ENCODE assay signal across 10 cellular contexts in the genomic region with DNA sequence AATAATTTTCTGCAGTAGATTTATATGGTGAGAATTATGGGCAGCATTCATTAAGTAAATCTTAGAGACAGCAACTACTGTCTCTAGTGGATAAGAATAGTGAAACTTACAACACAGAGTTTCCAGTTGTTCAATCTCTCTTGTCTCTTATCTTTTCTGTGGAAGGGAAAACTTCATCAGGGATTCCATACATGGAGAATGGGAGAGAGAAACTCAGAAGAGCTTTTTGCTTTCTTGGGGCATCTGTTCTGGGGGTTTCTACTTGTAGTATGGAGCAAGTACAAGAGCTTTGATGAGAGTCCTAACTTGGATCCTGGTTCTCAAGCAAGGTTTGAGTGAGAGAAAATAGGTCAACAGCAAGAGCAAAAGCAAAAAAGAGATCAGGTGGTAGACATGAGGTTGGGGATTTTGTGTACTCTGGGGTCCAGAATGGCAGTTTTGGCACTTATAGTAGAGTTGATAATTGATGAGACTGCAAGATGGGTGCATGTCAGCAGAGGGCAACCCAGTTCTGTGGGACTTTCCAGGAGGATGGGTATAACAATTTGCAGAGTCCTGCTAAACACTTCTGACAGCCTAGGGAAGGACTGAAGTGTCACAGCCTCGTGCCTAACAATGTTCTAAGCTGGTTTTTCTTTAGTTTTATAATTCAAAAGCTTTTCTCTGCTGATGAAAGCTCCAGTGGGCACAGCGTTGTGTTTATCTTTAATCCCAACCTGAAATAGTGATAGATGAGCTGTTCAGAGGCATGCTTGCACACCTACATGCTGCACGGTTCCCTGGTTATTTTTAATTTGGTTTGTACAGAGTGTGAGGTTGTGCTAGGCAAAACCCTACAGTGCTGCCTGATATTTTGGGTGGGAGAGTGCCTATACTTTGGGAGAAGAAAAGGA. TPM values are rescaled to one million over a fixed set of nuclear protein-coding genes. Genes with fewer than 3 reads are reported as not detected.
A peak's percentile ranks its signal among the peaks of the same experiment; 100 is the strongest.
DNase-seq lines count a peak whose midpoint lies in the region; ATAC-seq and TF ChIP-seq lines count a peak whose summit lies in the region.
"Had no signal": no experiment of that assay in that cellular context is flagged by ENCODE, and none has a peak within 500 bp of the region (broad histone marks: within the 10 kb centered on the region; RNA-seq: fewer than 3 reads in every experiment).

No MANE protein-coding gene starts in this region.

- H3K4me1 ChIP-seq in PC-3 (ENCODE audit: insufficient read depth, low read length) (peaks cover 18% of the 10 kb centered on the region), neural progenitor cell (no peaks in the 10 kb centered on the region)
- H3K4me1 ChIP-seq: gastroesophageal sphincter had no signal

- H3K9me3 Mint-ChIP-seq in CD14-positive monocyte = no peaks in the 10 kb centered on the region
- no peaks in the 10 kb centered on the region for H3K9me3 Mint-ChIP-seq in neural progenitor cell

- H3K36me3 Mint-ChIP-seq in CD14-positive monocyte = peaks cover 50 to 66% of the 10 kb centered on the region in 2 donors
- peaks cover 24% of the 10 kb centered on the region for H3K36me3 Mint-ChIP-seq in neural progenitor cell

- CTCF ChIA-PET in PC-3 (lab: Charles Lee) = interaction anchor here (0.7 to 2.2 kb wide), 6 partner anchors 26 to 423 kb away, joined by 3 to 14 read pairs (median 6); no protein-coding TSS in a partner anchor

- no peaks in the 10 kb centered on the region for H3K9me2 ChIP-seq in PC-3 (replicated peaks; ENCODE audit: low read length)

- H4K20me1 ChIP-seq in PC-3 (ENCODE audit: low read length) = no peaks in the 10 kb centered on the region
- no peaks in the 10 kb centered on the region for H4K20me1 ChIP-seq in neural progenitor cell (ENCODE audit: low read depth)

- intact Hi-C loops in CD14-positive monocyte (cut with micrococcal nuclease) (no loop called here), PC-3 (cut with micrococcal nuclease) (loop anchor here (1.0 to 2.0 kb wide), 3 partner anchors 25 to 70 kb away; partner anchors contain the start of gene STRIP2)

- no peaks in the 10 kb centered on the region for H3K79me2 ChIP-seq in PC-3 (ENCODE audit: low read length)
- no peaks in the 10 kb centered on the region for H3K79me2 ChIP-seq in neural progenitor cell (ENCODE audit: low read depth)

- H3K36me3 ChIP-seq in PC-3 (ENCODE audit: low read depth, low read length) (no peaks in the 10 kb centered on the region), neural progenitor cell (peaks cover 7% of the 10 kb centered on the region)
- H3K36me3 ChIP-seq: MG63 had no signal

- H3K9me3 ChIP-seq in PC-3 (ENCODE audit: low read length) (no peaks in the 10 kb centered on the region), neural progenitor cell (ENCODE audit: low read depth) (no peaks in the 10 kb centered on the region)
- H3K9me3 ChIP-seq: gastroesophageal sphincter, MG63 had no signal

- H3K9ac ChIP-seq in PC-3 (ENCODE audit: low read length) (no peak overlapping the region), neural progenitor cell (no peak overlapping the region)

- H3K27me3 Mint-ChIP-seq in CD14-positive monocyte (ENCODE audit: low read depth in 3 of 3) (peaks cover 0 to 1% (median 1%) of the 10 kb centered on the region in 3 donors), neural progenitor cell (ENCODE audit: insufficient read depth, low read depth) (no peaks in the 10 kb centered on the region)

- H3K27ac Mint-ChIP-seq in CD14-positive monocyte (peak overlapping the region in 4 of 7 donors; percentile 30 to 80 (median 71)), neural progenitor cell (no peak overlapping the region)

- ATAC-seq in GM19397 (IDR thresholded peaks at IDR 0.05; ENCODE audit: unreplicated experiment) (peak; percentile 63), PC-3 (peak; percentile 31)
- ATAC-seq: gastroesophageal sphincter had no signal

- H3K27me3 ChIP-seq in PC-3 (ENCODE audit: low read length) = no peaks in the 10 kb centered on the region
- H3K27me3 ChIP-seq in neural progenitor cell = no peaks in the 10 kb centered on the region
- H3K27me3 ChIP-seq: gastroesophageal sphincter, MG63 had no signal

- POLR2A ChIA-PET in PC-3 (lab: Charles Lee; ENCODE audit: unreplicated experiment) = no interaction called here

- DNase-seq in CD14-positive monocyte (ENCODE audit: low spot score) = no peak
- peak; percentile 45 for DNase-seq in PC-3
- DNase-seq in fibroblast of pulmonary artery (ENCODE audit: low read depth) = peak; percentile 8
- DNase-seq in neural progenitor cell (ENCODE audit: low spot score) = no peak
- DNase-seq in activated CD8-positive, alpha-beta memory T cell treated with anti-CD3 and anti-CD28 coated beads, Interleukin-2, amount 50 U/mL, for 4 hours = no peak
- no peak for DNase-seq in T1000 (lab: John Stamatoyannopoulos, UW)
- no peak for DNase-seq in hippocampal formation (lab: John Stamatoyannopoulos, UW)
- DNase-seq: MG63 had no signal

- H3K4me1 Mint-ChIP-seq in CD14-positive monocyte = peaks cover 14% of the 10 kb centered on the region
- no peaks in the 10 kb centered on the region for H3K4me1 Mint-ChIP-seq in neural progenitor cell

- peak overlapping the region; percentile 50 for H3K27ac ChIP-seq in PC-3 (ENCODE audit: low read length)
- no peak overlapping the region for H3K27ac ChIP-seq in neural progenitor cell
- H3K27ac ChIP-seq: gastroesophageal sphincter had no signal

- H3K4me3 ChIP-seq in PC-3 (ENCODE audit: low read length) (no peak overlapping the region), fibroblast of pulmonary artery (replicated peaks; ENCODE audit: low read depth, low read length) (no peak overlapping the region), neural progenitor cell (no peak overlapping the region)
- H3K4me3 ChIP-seq: gastroesophageal sphincter, MG63 had no signal

- no peak overlapping the region for H3K4me3 Mint-ChIP-seq in CD14-positive monocyte
- no peak overlapping the region for H3K4me3 Mint-ChIP-seq in neural progenitor cell

- H3K4me2 ChIP-seq in PC-3 (ENCODE audit: low read length) (peak overlapping the region; percentile 60), neural progenitor cell (no peak overlapping the region)

- H3F3A ChIP-seq in PC-3 (ENCODE audit: low read length, unreplicated experiment) (no peaks in the 10 kb centered on the region), neural progenitor cell (ENCODE audit: low read depth) (no peaks in the 10 kb centered on the region)

- TF ChIP-seq CTCF in CD14-positive monocyte (IDR thresholded peaks at IDR 0.05) (no peak), PC-3 (conservative IDR thresholded peaks at IDR 0.05; ENCODE audit: low read depth, low read length) (peak; percentile 59), fibroblast of pulmonary artery (IDR thresholded peaks at IDR 0.05; ENCODE audit: low read length, missing control alignments) (peak; percentile 6), neural progenitor cell (IDR thresholded peaks at IDR 0.05) (no peak)

- H2AFZ ChIP-seq in PC-3 (ENCODE audit: low read length) = no peak overlapping the region
- no peak overlapping the region for H2AFZ ChIP-seq in neural progenitor cell (replicated peaks)

- BruUV-seq in PC-3 (replicated peaks; lab: Mats Ljungman, UMichigan) = no TSS peak

RNA-seq across cellular contexts. Expression of gene STRIP2, which starts 32.0 kb away (rescaled TPM):
- under 1 TPM in 1 of 2 donors, not detected in 1; 0.11 TPM for polyA plus RNA-seq in CD14-positive monocyte
- 7.5 and 8.0 TPM in 2 replicates for total RNA-seq in PC-3 (2014; rRNA removed)
- total RNA-seq in neural progenitor cell (ENCODE audit: low replicate concordance) = 11.6 and 12.5 TPM in 2 replicates

Comparison
In these comparisons a context has a peak if more than half of its experiments do, and no peak if none do; other contexts are left out.
1. DNase-seq: peak in PC-3 (single experiment) and fibroblast of pulmonary artery (single experiment); none in CD14-positive monocyte (single experiment), neural progenitor cell (single experiment), activated CD8-positive, alpha-beta memory T cell treated with anti-CD3 and anti-CD28 coated beads, Interleukin-2, amount 50 U/mL, for 4 hours (single experiment), T1000 (single experiment) and hippocampal formation (0 of 2).
2. CTCF ChIP-seq: peak in PC-3 (single experiment) and fibroblast of pulmonary artery (single experiment); none in CD14-positive monocyte (single experiment) and neural progenitor cell (single experiment).